18 cellular contexts compared by ENCODE assay signal in the genomic region with DNA sequence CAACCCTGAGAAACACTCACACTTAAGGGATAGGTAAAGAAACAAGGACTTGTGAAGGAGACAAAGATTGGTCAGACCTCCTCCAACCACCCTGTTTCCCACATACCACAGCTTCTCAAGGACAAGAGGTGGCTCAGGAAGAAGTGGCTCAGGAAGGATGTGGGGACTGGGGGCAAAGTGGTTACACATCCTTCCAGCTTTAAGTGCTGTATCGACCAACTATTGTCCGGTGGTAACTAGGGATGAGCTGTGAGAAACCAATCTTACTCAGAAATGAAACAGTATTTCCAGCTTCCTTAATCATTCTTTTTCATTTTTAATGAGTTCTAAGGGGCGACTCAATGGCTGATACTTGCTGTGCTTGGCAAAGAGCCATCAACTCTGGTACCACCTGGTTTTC. TPM values are rescaled to one million over a fixed set of nuclear protein-coding genes. Genes with fewer than 3 reads are reported as not detected.
"Had no signal": no experiment of that assay in that cellular context is flagged by ENCODE, and none has a peak within 500 bp of the region (broad histone marks: within the 10 kb centered on the region; RNA-seq: fewer than 3 reads in every experiment).

No MANE protein-coding gene starts in this region.

- H3K27ac Mint-ChIP-seq: activated CD4-positive, alpha-beta T cell treated with anti-CD3 and anti-CD28 coated beads, Interleukin-2, amount 10 ng/mL, durations not matched to agents 7 days and 5 days; mesothelial cell of epicardium; stimulated activated naive B cell treated with anti-CD40 and anti-IgM and Interleukin-4, amounts not matched to agents 10 μg/mL and 1 μg/mL and 100 μg/mL, for 72 hours had no signal

- H3K4me1 ChIP-seq: ascending aorta, breast epithelium, gastrocnemius medialis, left lung, sigmoid colon, tibial artery had no signal

- H3K36me3 ChIP-seq: ascending aorta, breast epithelium, gastrocnemius medialis, left lung, sigmoid colon, tibial artery had no signal

- DNase-seq: activated CD4-positive, alpha-beta T cell treated with anti-CD3 and anti-CD28 coated beads, Interleukin-2, amount 10 ng/mL, durations not matched to agents 7 days and 5 days; activated naive CD4-positive, alpha-beta T cell; cortex of kidney; effector CD4-positive, alpha-beta T cell; gastrocnemius medialis; head of caudate nucleus; left lung; nucleus accumbens; sigmoid colon; stimulated activated naive B cell treated with anti-CD40 and anti-IgM and Interleukin-4, amounts not matched to agents 10 μg/mL and 1 μg/mL and 100 μg/mL, for 72 hours; substantia nigra; tibial artery had no signal

- H3K4me3 ChIP-seq: ascending aorta, breast epithelium, gastrocnemius medialis, left lung, sigmoid colon, tibial artery had no signal

- ATAC-seq: left lung; stimulated activated naive B cell treated with anti-CD40 and anti-IgM and Interleukin-4, amounts not matched to agents 10 μg/mL and 1 μg/mL and 100 μg/mL, for 72 hours had no signal

- H3K9me3 Mint-ChIP-seq: activated CD4-positive, alpha-beta T cell treated with anti-CD3 and anti-CD28 coated beads, Interleukin-2, amount 10 ng/mL, durations not matched to agents 7 days and 5 days; stimulated activated naive B cell treated with anti-CD40 and anti-IgM and Interleukin-4, amounts not matched to agents 10 μg/mL and 1 μg/mL and 100 μg/mL, for 72 hours had no signal

- H3K27me3 ChIP-seq: ascending aorta, gastrocnemius medialis, left lung, sigmoid colon, tibial artery had no signal

- H3K4me1 Mint-ChIP-seq: mesothelial cell of epicardium; nephron; stimulated activated naive B cell treated with anti-CD40 and anti-IgM and Interleukin-4, amounts not matched to agents 10 μg/mL and 1 μg/mL and 100 μg/mL, for 72 hours had no signal

- H3K27ac ChIP-seq: ascending aorta, breast epithelium, gastrocnemius medialis, left lung, sigmoid colon, tibial artery had no signal

- H3K4me3 Mint-ChIP-seq: activated CD4-positive, alpha-beta T cell treated with anti-CD3 and anti-CD28 coated beads, Interleukin-2, amount 10 ng/mL, durations not matched to agents 7 days and 5 days; mesothelial cell of epicardium; nephron; stimulated activated naive B cell treated with anti-CD40 and anti-IgM and Interleukin-4, amounts not matched to agents 10 μg/mL and 1 μg/mL and 100 μg/mL, for 72 hours had no signal

- H3K9me3 ChIP-seq: ascending aorta, breast epithelium, gastrocnemius medialis, left lung, sigmoid colon, tibial artery had no signal

- H3K36me3 Mint-ChIP-seq: mesothelial cell of epicardium; stimulated activated naive B cell treated with anti-CD40 and anti-IgM and Interleukin-4, amounts not matched to agents 10 μg/mL and 1 μg/mL and 100 μg/mL, for 72 hours had no signal

RNA-seq across cellular contexts. Expression of a gene that starts 8.5 kb away (rescaled TPM):
- total RNA-seq: ascending aorta, kidney epithelial cell had no signal
- polyA plus RNA-seq: adipose tissue had no signal
